4 cellular contexts compared by ENCODE assay signal in genomic region chr11:49850541-49850940, GRCh38.
DNase-seq lines count a peak whose midpoint lies in the region; ATAC-seq and TF ChIP-seq lines count a peak whose summit lies in the region.
"Not testable (repeated sequence)": the region's sequence is repeated elsewhere in the genome, so short reads cannot be mapped to it uniquely, and the experiment has no call there.

No MANE protein-coding gene starts in this region.

- not testable (repeated sequence) for H3K27ac Mint-ChIP-seq in natural killer cell treated with Interleukin-12 subunit alpha and Interleukin-12 subunit beta and Interleukin-15 and Interleukin-18, amount 100 ng/mL, for 72 hours

- not testable (repeated sequence) for H3K27me3 Mint-ChIP-seq in natural killer cell treated with Interleukin-12 subunit alpha and Interleukin-12 subunit beta and Interleukin-15 and Interleukin-18, amount 100 ng/mL, for 72 hours

- not testable (repeated sequence) for TF ChIP-seq CTCF in osteoblast (IDR thresholded peaks at IDR 0.05; ENCODE audit: extremely low read depth, low read depth, low read length)

- not testable (repeated sequence) for H3K79me2 ChIP-seq in osteoblast (ENCODE audit: insufficient read depth, low read length)

- not testable (repeated sequence) for H3K4me2 ChIP-seq in osteoblast (ENCODE audit: insufficient read depth, low read length)

- H3K27me3 ChIP-seq in osteoblast (ENCODE audit: insufficient read depth, low read length): not testable (repeated sequence)

- H3K36me3 ChIP-seq in osteoblast (ENCODE audit: insufficient read depth, low read length): not testable (repeated sequence)

- not testable (repeated sequence) for H3K4me1 Mint-ChIP-seq in natural killer cell treated with Interleukin-12 subunit alpha and Interleukin-12 subunit beta and Interleukin-15 and Interleukin-18, amount 100 ng/mL, for 72 hours (ENCODE audit: low read depth in 2 of 2)

- H3K9me3 ChIP-seq in osteoblast (ENCODE audit: low read depth, low read length): not testable (repeated sequence)

- H3K4me3 Mint-ChIP-seq in natural killer cell treated with Interleukin-12 subunit alpha and Interleukin-12 subunit beta and Interleukin-15 and Interleukin-18, amount 100 ng/mL, for 72 hours: not testable (repeated sequence)

- ATAC-seq in Right ventricle myocardium inferior; natural killer cell treated with Interleukin-12 subunit alpha and Interleukin-12 subunit beta and Interleukin-15 and Interleukin-18, amount 100 ng/mL, for 72 hours: not testable (repeated sequence)

- not testable (repeated sequence) for H2AFZ ChIP-seq in osteoblast (ENCODE audit: low read length)

- H3K4me1 ChIP-seq in osteoblast (ENCODE audit: insufficient read depth, low read length): not testable (repeated sequence)

- not testable (repeated sequence) for H3K4me3 ChIP-seq in osteoblast (ENCODE audit: insufficient read depth, low read length)

- not testable (repeated sequence) for H3K36me3 Mint-ChIP-seq in natural killer cell treated with Interleukin-12 subunit alpha and Interleukin-12 subunit beta and Interleukin-15 and Interleukin-18, amount 100 ng/mL, for 72 hours

- H4K20me1 ChIP-seq in osteoblast (ENCODE audit: insufficient read depth, low read length): not testable (repeated sequence)

- not testable (repeated sequence) for H3K9me3 Mint-ChIP-seq in natural killer cell treated with Interleukin-12 subunit alpha and Interleukin-12 subunit beta and Interleukin-15 and Interleukin-18, amount 100 ng/mL, for 72 hours

- intact Hi-C loops in Right ventricle myocardium inferior (cut with DNase I): not testable (repeated sequence)

- DNase-seq in H4 (ENCODE audit: low spot score) (peak; percentile 1), Right ventricle myocardium inferior (ENCODE audit: missing footprints) (peak; percentile 33), osteoblast (ENCODE audit: insufficient read length, low spot score, missing footprints) (peak; percentile 11)
- DNase-seq in natural killer cell treated with Interleukin-12 subunit alpha and Interleukin-12 subunit beta and Interleukin-15 and Interleukin-18, amount 100 ng/mL, for 72 hours (ENCODE audit: low spot score): peak; percentile 62

- H3K27ac ChIP-seq in osteoblast (ENCODE audit: low read depth, low read length): not testable (repeated sequence)

Comparison
In these comparisons a context has a peak if more than half of its experiments do, and no peak if none do; other contexts are left out.
1. DNase-seq: peak in every context shown above with its lines; median percentile 62 in natural killer cell treated with Interleukin-12 subunit alpha and Interleukin-12 subunit beta and Interleukin-15 and Interleukin-18, amount 100 ng/mL, for 72 hours; 33 in Right ventricle myocardium inferior; 11 in osteoblast; 1 in H4.